In the genomic region with DNA sequence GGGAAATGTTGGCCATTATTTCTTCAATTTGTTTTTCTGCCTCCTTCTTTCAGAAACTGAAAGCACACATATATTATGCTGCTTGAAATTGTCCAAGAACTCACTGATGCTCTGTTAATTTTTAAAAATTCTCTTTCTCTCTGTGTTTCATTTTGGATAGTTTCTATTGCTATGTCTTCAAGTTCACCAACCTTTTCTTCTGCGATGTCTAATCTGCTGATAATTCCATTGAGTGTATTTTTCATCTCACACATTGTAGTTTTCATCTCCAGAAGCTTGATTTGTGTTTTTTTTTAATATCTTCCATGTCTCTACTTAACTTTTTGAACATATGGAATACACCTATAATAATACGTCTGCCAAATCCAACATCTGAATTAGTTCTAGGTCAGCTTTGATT, we compare ENCODE assay signal across 2 cellular contexts.
TF ChIP-seq lines count a peak whose summit lies in the region.

No MANE protein-coding gene starts in this region.

TF ChIP-seq in HepG2, 621 proteins besides CTCF, POLR2A, EP300 and RAD21:
- TF ChIP-seq, protein P1, sequence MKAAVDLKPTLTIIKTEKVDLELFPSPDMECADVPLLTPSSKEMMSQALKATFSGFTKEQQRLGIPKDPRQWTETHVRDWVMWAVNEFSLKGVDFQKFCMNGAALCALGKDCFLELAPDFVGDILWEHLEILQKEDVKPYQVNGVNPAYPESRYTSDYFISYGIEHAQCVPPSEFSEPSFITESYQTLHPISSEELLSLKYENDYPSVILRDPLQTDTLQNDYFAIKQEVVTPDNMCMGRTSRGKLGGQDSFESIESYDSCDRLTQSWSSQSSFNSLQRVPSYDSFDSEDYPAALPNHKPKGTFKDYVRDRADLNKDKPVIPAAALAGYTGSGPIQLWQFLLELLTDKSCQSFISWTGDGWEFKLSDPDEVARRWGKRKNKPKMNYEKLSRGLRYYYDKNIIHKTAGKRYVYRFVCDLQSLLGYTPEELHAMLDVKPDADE (CRISPR knock-in tag; IDR thresholded peaks at IDR 0.05), result no peak
- TF ChIP-seq ZNF160 (CRISPR knock-in tag; IDR thresholded peaks at IDR 0.05), result 0 out of 2 replicates have a peak, but pooled peaks have one; percentile 39

TF ChIP-seq in K562, 482 proteins besides CTCF, POLR2A, EP300 and RAD21 (continues in another document):
- TF ChIP-seq CHAMP1 (IDR thresholded peaks at IDR 0.05), result no peak
- TF ChIP-seq, protein P2, sequence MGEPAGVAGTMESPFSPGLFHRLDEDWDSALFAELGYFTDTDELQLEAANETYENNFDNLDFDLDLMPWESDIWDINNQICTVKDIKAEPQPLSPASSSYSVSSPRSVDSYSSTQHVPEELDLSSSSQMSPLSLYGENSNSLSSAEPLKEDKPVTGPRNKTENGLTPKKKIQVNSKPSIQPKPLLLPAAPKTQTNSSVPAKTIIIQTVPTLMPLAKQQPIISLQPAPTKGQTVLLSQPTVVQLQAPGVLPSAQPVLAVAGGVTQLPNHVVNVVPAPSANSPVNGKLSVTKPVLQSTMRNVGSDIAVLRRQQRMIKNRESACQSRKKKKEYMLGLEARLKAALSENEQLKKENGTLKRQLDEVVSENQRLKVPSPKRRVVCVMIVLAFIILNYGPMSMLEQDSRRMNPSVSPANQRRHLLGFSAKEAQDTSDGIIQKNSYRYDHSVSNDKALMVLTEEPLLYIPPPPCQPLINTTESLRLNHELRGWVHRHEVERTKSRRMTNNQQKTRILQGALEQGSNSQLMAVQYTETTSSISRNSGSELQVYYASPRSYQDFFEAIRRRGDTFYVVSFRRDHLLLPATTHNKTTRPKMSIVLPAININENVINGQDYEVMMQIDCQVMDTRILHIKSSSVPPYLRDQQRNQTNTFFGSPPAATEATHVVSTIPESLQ (CRISPR knock-in tag; IDR thresholded peaks at IDR 0.05), result no peak
- TF ChIP-seq ZEB2 (IDR thresholded peaks at IDR 0.05), result peak; percentile 61; the same call in 1 of the 2 replicates
- peak; percentile 99 for TF ChIP-seq ZFP30 (CRISPR knock-in tag; IDR thresholded peaks at IDR 0.05; ENCODE audit: borderline replicate concordance)
- no peak for TF ChIP-seq ZNF224 (CRISPR knock-in tag; IDR thresholded peaks at IDR 0.05)
- peak in 1 of 2 experiments; percentile 90; a peak in 2 of 3 replicates for TF ChIP-seq CBX3 (IDR thresholded peaks at IDR 0.05; ENCODE audit: borderline replicate concordance in 1 of 2, low read length in 2 of 2)
- TF ChIP-seq POU5F1 (IDR thresholded peaks at IDR 0.05; ENCODE audit: borderline replicate concordance, low read depth, low read length, partially characterized antibody), result no peak
- no peak for TF ChIP-seq SMC3 (conservative IDR thresholded peaks at IDR 0.05; ENCODE audit: insufficient read depth, low read depth, low read length)
- no peak for TF ChIP-seq MAFK (IDR thresholded peaks at IDR 0.05; ENCODE audit: low read length)
- TF ChIP-seq, protein P3, sequence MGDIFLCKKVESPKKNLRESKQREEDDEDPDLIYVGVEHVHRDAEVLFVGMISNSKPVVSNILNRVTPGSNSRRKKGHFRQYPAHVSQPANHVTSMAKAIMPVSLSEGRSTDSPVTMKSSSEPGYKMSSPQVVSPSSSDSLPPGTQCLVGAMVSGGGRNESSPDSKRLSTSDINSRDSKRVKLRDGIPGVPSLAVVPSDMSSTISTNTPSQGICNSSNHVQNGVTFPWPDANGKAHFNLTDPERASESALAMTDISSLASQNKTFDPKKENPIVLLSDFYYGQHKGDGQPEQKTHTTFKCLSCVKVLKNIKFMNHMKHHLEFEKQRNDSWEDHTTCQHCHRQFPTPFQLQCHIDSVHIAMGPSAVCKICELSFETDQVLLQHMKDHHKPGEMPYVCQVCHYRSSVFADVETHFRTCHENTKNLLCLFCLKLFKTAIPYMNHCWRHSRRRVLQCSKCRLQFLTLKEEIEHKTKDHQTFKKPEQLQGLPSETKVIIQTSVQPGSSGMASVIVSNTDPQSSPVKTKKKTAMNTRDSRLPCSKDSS (IDR thresholded peaks at IDR 0.05; ENCODE audit: low read depth, partially characterized antibody), result peak; percentile 87
- TF ChIP-seq, protein P4, sequence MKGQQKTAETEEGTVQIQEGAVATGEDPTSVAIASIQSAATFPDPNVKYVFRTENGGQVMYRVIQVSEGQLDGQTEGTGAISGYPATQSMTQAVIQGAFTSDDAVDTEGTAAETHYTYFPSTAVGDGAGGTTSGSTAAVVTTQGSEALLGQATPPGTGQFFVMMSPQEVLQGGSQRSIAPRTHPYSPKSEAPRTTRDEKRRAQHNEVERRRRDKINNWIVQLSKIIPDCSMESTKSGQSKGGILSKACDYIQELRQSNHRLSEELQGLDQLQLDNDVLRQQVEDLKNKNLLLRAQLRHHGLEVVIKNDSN (CRISPR knock-in tag; IDR thresholded peaks at IDR 0.05), result no peak
- no peak for TF ChIP-seq RFX5 (IDR thresholded peaks at IDR 0.05; ENCODE audit: low read depth, low read length)
- TF ChIP-seq ZNF175 (CRISPR knock-in tag; IDR thresholded peaks at IDR 0.05; ENCODE audit: low read depth), result no peak
- no peak for TF ChIP-seq PTRF (tag; IDR thresholded peaks at IDR 0.05)
- TF ChIP-seq, protein P5, sequence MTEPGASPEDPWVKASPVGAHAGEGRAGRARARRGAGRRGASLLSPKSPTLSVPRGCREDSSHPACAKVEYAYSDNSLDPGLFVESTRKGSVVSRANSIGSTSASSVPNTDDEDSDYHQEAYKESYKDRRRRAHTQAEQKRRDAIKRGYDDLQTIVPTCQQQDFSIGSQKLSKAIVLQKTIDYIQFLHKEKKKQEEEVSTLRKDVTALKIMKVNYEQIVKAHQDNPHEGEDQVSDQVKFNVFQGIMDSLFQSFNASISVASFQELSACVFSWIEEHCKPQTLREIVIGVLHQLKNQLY (CRISPR knock-in tag; conservative IDR thresholded peaks at IDR 0.05), result no peak
- no peak for TF ChIP-seq E2F6 (IDR thresholded peaks at IDR 0.05; ENCODE audit: borderline replicate concordance in 1 of 2, extremely low read depth in 1 of 2, insufficient read depth in 1 of 2, insufficient read length in 1 of 2, low read depth in 1 of 2, low read length in 1 of 2, poor library complexity in 1 of 2, severe bottlenecking in 1 of 2)
- no peak for TF ChIP-seq ZBED1 (IDR thresholded peaks at IDR 0.05)
- no peak for TF ChIP-seq SP2 (IDR thresholded peaks at IDR 0.05; ENCODE audit: extremely low read depth, low read depth, low read length, poor library complexity, severe bottlenecking)
- TF ChIP-seq ZSCAN29 (IDR thresholded peaks at IDR 0.05), result no peak
- TF ChIP-seq, protein P6, sequence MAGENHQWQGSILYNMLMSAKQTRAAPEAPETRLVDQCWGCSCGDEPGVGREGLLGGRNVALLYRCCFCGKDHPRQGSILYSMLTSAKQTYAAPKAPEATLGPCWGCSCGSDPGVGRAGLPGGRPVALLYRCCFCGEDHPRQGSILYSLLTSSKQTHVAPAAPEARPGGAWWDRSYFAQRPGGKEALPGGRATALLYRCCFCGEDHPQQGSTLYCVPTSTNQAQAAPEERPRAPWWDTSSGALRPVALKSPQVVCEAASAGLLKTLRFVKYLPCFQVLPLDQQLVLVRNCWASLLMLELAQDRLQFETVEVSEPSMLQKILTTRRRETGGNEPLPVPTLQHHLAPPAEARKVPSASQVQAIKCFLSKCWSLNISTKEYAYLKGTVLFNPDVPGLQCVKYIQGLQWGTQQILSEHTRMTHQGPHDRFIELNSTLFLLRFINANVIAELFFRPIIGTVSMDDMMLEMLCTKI (IDR thresholded peaks at IDR 0.05; ENCODE audit: partially characterized antibody), result no peak
- 0 out of 4 replicates have a peak, but pooled peaks of 1 of the 2 experiments have one; percentile 39 for TF ChIP-seq TRIM24 (IDR thresholded peaks at IDR 0.05)
- TF ChIP-seq AFF1 (IDR thresholded peaks at IDR 0.05; ENCODE audit: low read depth in 1 of 2, partially characterized antibody in 2 of 2), result no peak
- TF ChIP-seq SREBF2 (CRISPR knock-in tag; IDR thresholded peaks at IDR 0.05), result no peak
- TF ChIP-seq ZBTB34 (CRISPR knock-in tag; IDR thresholded peaks at IDR 0.05), result no peak
- no peak for TF ChIP-seq KDM1A (IDR thresholded peaks at IDR 0.05)
- no peak for TF ChIP-seq ZNF766 (CRISPR knock-in tag; conservative IDR thresholded peaks at IDR 0.05)
- TF ChIP-seq XRCC5 (IDR thresholded peaks at IDR 0.05; ENCODE audit: low read depth, low read length), result no peak
- no peak for TF ChIP-seq NFIX (CRISPR knock-in tag; IDR thresholded peaks at IDR 0.05; ENCODE audit: low read depth)
- no peak for TF ChIP-seq HMG20B (CRISPR knock-in tag; IDR thresholded peaks at IDR 0.05)
- TF ChIP-seq, protein P7, sequence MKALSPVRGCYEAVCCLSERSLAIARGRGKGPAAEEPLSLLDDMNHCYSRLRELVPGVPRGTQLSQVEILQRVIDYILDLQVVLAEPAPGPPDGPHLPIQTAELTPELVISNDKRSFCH (CRISPR knock-in tag; IDR thresholded peaks at IDR 0.05), result no peak
- TF ChIP-seq, protein P7 (tag; IDR thresholded peaks at IDR 0.05), result no peak
- 0 out of 2 replicates have a peak, but pooled peaks have one; percentile 50 for TF ChIP-seq CBX5 (IDR thresholded peaks at IDR 0.05; ENCODE audit: borderline replicate concordance, low read depth)
- no peak for TF ChIP-seq MCM3 (IDR thresholded peaks at IDR 0.05)
- no peak for TF ChIP-seq HDAC1 (IDR thresholded peaks at IDR 0.05)
- no peak for TF ChIP-seq TFAM (CRISPR knock-in tag; conservative IDR thresholded peaks at IDR 0.05)
- TF ChIP-seq FOXO4 (CRISPR knock-in tag; IDR thresholded peaks at IDR 0.05), result no peak
- no peak for TF ChIP-seq CEBPG (CRISPR knock-in tag; IDR thresholded peaks at IDR 0.05)
- no peak for TF ChIP-seq CEBPG (tag; conservative IDR thresholded peaks at IDR 0.05 in 1 of 2, IDR thresholded peaks at IDR 0.05 in 1 of 2)
